In the genomic region with DNA sequence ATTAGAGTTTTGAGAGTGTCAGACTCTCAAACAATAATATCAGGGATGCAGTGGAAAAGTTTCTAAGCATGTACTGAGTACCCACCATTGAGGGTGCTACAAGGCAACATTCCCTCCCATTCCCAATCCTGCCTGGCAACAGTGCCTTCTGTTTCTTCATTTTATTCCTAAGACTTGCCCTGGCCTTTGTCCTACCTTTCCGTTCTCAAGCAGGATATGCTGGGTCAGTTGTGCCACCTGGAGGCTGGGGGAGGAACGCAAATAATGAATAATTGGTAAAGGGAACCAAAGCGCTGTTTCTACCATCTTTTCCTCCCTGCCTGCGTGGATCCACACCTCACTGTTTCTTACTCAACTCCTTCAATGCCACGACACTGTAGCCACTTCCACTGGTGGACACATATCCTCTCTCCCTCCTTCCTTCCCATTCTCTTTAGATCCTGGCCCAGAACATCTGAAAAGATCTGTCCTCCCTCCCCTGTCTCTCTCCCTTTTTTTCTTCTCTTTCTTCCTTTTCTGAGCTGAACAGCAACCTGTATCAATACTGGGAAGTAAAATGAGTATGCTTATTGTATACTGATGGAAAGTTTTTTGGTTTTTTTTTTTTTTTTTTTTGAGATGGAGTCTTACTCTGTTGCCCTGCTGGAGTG, we compare ENCODE assay signal across 1 cellular context.
TF ChIP-seq lines count a peak whose summit lies in the region.

No MANE protein-coding gene starts in this region.

TF ChIP-seq in WTC11, 78 proteins besides CTCF, POLR2A, EP300 and RAD21 (continued from another document):
- TF ChIP-seq, protein P1, sequence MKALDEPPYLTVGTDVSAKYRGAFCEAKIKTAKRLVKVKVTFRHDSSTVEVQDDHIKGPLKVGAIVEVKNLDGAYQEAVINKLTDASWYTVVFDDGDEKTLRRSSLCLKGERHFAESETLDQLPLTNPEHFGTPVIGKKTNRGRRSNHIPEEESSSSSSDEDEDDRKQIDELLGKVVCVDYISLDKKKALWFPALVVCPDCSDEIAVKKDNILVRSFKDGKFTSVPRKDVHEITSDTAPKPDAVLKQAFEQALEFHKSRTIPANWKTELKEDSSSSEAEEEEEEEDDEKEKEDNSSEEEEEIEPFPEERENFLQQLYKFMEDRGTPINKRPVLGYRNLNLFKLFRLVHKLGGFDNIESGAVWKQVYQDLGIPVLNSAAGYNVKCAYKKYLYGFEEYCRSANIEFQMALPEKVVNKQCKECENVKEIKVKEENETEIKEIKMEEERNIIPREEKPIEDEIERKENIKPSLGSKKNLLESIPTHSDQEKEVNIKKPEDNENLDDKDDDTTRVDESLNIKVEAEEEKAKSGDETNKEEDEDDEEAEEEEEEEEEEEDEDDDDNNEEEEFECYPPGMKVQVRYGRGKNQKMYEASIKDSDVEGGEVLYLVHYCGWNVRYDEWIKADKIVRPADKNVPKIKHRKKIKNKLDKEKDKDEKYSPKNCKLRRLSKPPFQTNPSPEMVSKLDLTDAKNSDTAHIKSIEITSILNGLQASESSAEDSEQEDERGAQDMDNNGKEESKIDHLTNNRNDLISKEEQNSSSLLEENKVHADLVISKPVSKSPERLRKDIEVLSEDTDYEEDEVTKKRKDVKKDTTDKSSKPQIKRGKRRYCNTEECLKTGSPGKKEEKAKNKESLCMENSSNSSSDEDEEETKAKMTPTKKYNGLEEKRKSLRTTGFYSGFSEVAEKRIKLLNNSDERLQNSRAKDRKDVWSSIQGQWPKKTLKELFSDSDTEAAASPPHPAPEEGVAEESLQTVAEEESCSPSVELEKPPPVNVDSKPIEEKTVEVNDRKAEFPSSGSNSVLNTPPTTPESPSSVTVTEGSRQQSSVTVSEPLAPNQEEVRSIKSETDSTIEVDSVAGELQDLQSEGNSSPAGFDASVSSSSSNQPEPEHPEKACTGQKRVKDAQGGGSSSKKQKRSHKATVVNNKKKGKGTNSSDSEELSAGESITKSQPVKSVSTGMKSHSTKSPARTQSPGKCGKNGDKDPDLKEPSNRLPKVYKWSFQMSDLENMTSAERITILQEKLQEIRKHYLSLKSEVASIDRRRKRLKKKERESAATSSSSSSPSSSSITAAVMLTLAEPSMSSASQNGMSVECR (CRISPR knock-in tag; IDR thresholded peaks at IDR 0.05; ENCODE audit: borderline replicate concordance) = no peak
- no peak for TF ChIP-seq ZNF671 (CRISPR knock-in tag; IDR thresholded peaks at IDR 0.05)
- TF ChIP-seq ZBTB21 (CRISPR knock-in tag; IDR thresholded peaks at IDR 0.05; ENCODE audit: borderline replicate concordance) = no peak
- no peak for TF ChIP-seq FOXK1 (CRISPR knock-in tag; IDR thresholded peaks at IDR 0.05)
- no peak for TF ChIP-seq GRHL2 (CRISPR knock-in tag; IDR thresholded peaks at IDR 0.05; ENCODE audit: insufficient replicate concordance, severe bottlenecking)
- no peak for TF ChIP-seq IRF2 (CRISPR knock-in tag; IDR thresholded peaks at IDR 0.05; ENCODE audit: borderline replicate concordance, low read depth)
- no peak for TF ChIP-seq SMAD3 (CRISPR knock-in tag; IDR thresholded peaks at IDR 0.05; ENCODE audit: borderline replicate concordance)
- no peak for TF ChIP-seq HMGA2 (CRISPR knock-in tag; IDR thresholded peaks at IDR 0.05)
- no peak for TF ChIP-seq ZNF416 (CRISPR knock-in tag; IDR thresholded peaks at IDR 0.05)
- no peak for TF ChIP-seq ESRRA (CRISPR knock-in tag; IDR thresholded peaks at IDR 0.05; ENCODE audit: borderline replicate concordance)
- TF ChIP-seq, protein P2, sequence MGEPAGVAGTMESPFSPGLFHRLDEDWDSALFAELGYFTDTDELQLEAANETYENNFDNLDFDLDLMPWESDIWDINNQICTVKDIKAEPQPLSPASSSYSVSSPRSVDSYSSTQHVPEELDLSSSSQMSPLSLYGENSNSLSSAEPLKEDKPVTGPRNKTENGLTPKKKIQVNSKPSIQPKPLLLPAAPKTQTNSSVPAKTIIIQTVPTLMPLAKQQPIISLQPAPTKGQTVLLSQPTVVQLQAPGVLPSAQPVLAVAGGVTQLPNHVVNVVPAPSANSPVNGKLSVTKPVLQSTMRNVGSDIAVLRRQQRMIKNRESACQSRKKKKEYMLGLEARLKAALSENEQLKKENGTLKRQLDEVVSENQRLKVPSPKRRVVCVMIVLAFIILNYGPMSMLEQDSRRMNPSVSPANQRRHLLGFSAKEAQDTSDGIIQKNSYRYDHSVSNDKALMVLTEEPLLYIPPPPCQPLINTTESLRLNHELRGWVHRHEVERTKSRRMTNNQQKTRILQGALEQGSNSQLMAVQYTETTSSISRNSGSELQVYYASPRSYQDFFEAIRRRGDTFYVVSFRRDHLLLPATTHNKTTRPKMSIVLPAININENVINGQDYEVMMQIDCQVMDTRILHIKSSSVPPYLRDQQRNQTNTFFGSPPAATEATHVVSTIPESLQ (CRISPR knock-in tag; IDR thresholded peaks at IDR 0.05) = no peak
- TF ChIP-seq ZNF423 (CRISPR knock-in tag; IDR thresholded peaks at IDR 0.05) = no peak
